In the genomic region with DNA sequence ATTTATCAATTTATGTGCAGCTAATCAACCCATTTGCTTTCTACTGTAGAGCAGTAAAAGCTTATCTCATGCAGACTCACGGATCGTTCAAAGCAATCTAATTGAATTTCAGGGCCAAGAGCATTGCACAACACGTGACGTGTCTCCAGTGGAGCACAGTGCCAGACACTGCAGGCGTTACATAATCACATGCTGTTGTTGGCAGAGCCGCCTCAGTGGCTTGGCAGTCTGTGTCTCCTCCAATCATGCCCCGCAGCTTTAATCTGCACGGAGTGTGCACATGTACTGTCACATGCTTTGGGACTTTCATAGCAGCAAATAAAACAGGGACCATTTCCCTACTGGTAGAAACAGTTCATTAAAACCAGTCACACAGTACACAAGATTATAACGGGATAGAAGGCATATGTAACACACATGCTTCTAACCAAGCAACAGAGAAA, we compare ENCODE assay signal across 9 cellular contexts.
DNase-seq lines count a peak whose midpoint lies in the region; ATAC-seq and TF ChIP-seq lines count a peak whose summit lies in the region.
"Had no signal": no experiment of that assay in that cellular context is flagged by ENCODE, and none has a peak within 500 bp of the region (broad histone marks: within the 10 kb centered on the region; RNA-seq: fewer than 3 reads in every experiment).

No MANE protein-coding gene starts in this region.

- CTCF ChIA-PET in activated naive CD4-positive, alpha-beta T cell treated with anti-CD3 and anti-CD28 coated beads for 36 hours (lab: Charles Lee): interaction anchor here (1.0 to 1.9 kb wide), 2 partner anchors 178 to 361 kb away, joined by 3 to 5 read pairs; no protein-coding TSS in a partner anchor

- H3K4me3 Mint-ChIP-seq in activated naive CD4-positive, alpha-beta T cell treated with anti-CD3 and anti-CD28 coated beads for 36 hours: no peak overlapping the region
- H3K4me3 Mint-ChIP-seq: CD4-positive, CD25-positive, alpha-beta regulatory T cell had no signal

- no peaks in the 10 kb centered on the region for H3K4me1 ChIP-seq in colonic mucosa
- no peaks in the 10 kb centered on the region for H3K4me1 ChIP-seq in lower lobe of right lung

- H3K9me3 Mint-ChIP-seq in activated naive CD4-positive, alpha-beta T cell treated with anti-CD3 and anti-CD28 coated beads for 36 hours: peaks cover 25% of the 10 kb centered on the region

- TF ChIP-seq CTCF in colonic mucosa (IDR thresholded peaks at IDR 0.05): no peak
- TF ChIP-seq CTCF in lower lobe of right lung (IDR thresholded peaks at IDR 0.05): no peak
- TF ChIP-seq CTCF in GM13976 (IDR thresholded peaks at IDR 0.05; ENCODE audit: borderline replicate concordance, control extremely low read depth, extremely low read depth, insufficient read depth, missing control alignments): no peak

- no peak overlapping the region for H3K4me3 ChIP-seq in colonic mucosa
- no peak overlapping the region for H3K4me3 ChIP-seq in lower lobe of right lung

- H3K36me3 ChIP-seq in colonic mucosa (no peaks in the 10 kb centered on the region), lower lobe of right lung (no peaks in the 10 kb centered on the region)

- no peaks in the 10 kb centered on the region for H3K27me3 Mint-ChIP-seq in activated naive CD4-positive, alpha-beta T cell treated with anti-CD3 and anti-CD28 coated beads for 36 hours (ENCODE audit: low read depth)
- H3K27me3 Mint-ChIP-seq: CD4-positive, CD25-positive, alpha-beta regulatory T cell had no signal

- in situ Hi-C loops in GM13976 (cut with MboI; ENCODE audit: low sequenced_read_pairs, unreplicated experiment): no loop called here

- H3K9me3 ChIP-seq in colonic mucosa (no peaks in the 10 kb centered on the region), lower lobe of right lung (peaks cover 11% of the 10 kb centered on the region)

- DNase-seq in SKM-1 treated with dmso at 0.1 percent for 144 hours (lab: John Stamatoyannopoulos, UW; ENCODE audit: unreplicated experiment) (peak; percentile 23), SKM-1 (lab: John Stamatoyannopoulos, UW; ENCODE audit: unreplicated experiment) (no peak), colonic mucosa (peak; percentile 91), lower lobe of right lung (peak; percentile 91), ureter (ENCODE audit: low spot score) (peak; percentile 88), GM13976 (ENCODE audit: low spot score) (no peak)
- DNase-seq in activated CD8-positive, alpha-beta memory T cell treated with anti-CD3 and anti-CD28 coated beads for 24 hours: no peak
- no peak for DNase-seq in activated naive CD4-positive, alpha-beta T cell treated with anti-CD3 and anti-CD28 coated beads for 36 hours
- DNase-seq: CD4-positive, CD25-positive, alpha-beta regulatory T cell had no signal

- intact Hi-C loops in colonic mucosa (cut with DNase I): no loop called here
- intact Hi-C loops in lower lobe of right lung (cut with DNase I): no loop called here
- intact Hi-C loops in activated naive CD4-positive, alpha-beta T cell treated with anti-CD3 and anti-CD28 coated beads for 36 hours (cut with micrococcal nuclease): loop anchor here (2.0 kb wide), 1 partner anchor 405 kb away; no protein-coding TSS in a partner anchor

- H3K4me1 Mint-ChIP-seq in activated naive CD4-positive, alpha-beta T cell treated with anti-CD3 and anti-CD28 coated beads for 36 hours (ENCODE audit: low read depth): peaks cover 10% of the 10 kb centered on the region

- no peak overlapping the region for H3K27ac Mint-ChIP-seq in activated naive CD4-positive, alpha-beta T cell treated with anti-CD3 and anti-CD28 coated beads for 36 hours
- H3K27ac Mint-ChIP-seq: CD4-positive, CD25-positive, alpha-beta regulatory T cell had no signal

- H3K27ac ChIP-seq in colonic mucosa (no peak overlapping the region), lower lobe of right lung (peak overlapping the region; percentile 42)

- no peaks in the 10 kb centered on the region for H3K27me3 ChIP-seq in colonic mucosa
- H3K27me3 ChIP-seq in lower lobe of right lung (ENCODE audit: low read depth): no peaks in the 10 kb centered on the region

- peak; percentile 98 to 99 for ATAC-seq in lower lobe of right lung

- H3K9ac ChIP-seq in colonic mucosa (ENCODE audit: low read depth in 2 of 2, low read length in 2 of 2): no peak overlapping the region

- H3K36me3 Mint-ChIP-seq in activated naive CD4-positive, alpha-beta T cell treated with anti-CD3 and anti-CD28 coated beads for 36 hours (ENCODE audit: low read depth): peaks cover 21% of the 10 kb centered on the region

Comparison
In these comparisons a context has a peak if more than half of its experiments do, and no peak if none do; other contexts are left out.
1. DNase-seq: peak in SKM-1 treated with dmso at 0.1 percent for 144 hours (single experiment), colonic mucosa (single experiment), lower lobe of right lung (single experiment) and ureter (single experiment); none in SKM-1 (single experiment), activated CD8-positive, alpha-beta memory T cell treated with anti-CD3 and anti-CD28 coated beads for 24 hours (single experiment), GM13976 (single experiment) and activated naive CD4-positive, alpha-beta T cell treated with anti-CD3 and anti-CD28 coated beads for 36 hours (single experiment).